Comparison of ENCODE assay signal across 29 cellular contexts in the genomic region with DNA sequence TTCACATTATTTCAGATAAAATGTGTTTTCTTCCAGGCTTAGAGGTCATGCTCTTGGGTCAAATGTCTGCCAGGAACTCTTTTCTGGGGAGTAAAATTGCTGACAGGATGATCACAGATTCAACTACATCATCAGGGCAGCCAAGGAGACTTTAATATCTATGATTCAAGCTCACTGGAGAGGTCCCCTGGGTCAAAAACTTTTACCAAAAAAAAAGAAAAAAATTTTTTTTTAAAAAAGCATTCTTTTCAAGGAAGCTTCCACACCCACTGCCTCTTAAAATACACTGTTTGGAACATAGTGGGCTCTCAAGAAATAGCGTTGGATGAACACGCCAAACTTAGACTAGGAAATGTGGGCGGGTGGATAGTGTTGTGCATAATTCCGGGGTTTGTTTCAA.
"Had no signal": no experiment of that assay in that cellular context is flagged by ENCODE, and none has a peak within 500 bp of the region (broad histone marks: within the 10 kb centered on the region; RNA-seq: fewer than 3 reads in every experiment).

No MANE protein-coding gene starts in this region.

- H3K36me3 ChIP-seq: left lung, lower lobe of right lung, neural progenitor cell, neutrophil, sigmoid colon, stomach, thyroid gland, transverse colon, upper lobe of left lung, vagina had no signal

- DNase-seq: hippocampal formation; kidney glomerular epithelial cell; left colon; left lung; lower lobe of right lung; mammary epithelial cell; mesendoderm; naive B cell; natural killer cell; nephron progenitor cell; occipital lobe; psoas muscle; sigmoid colon; small intestine; stimulated activated CD4-positive, alpha-beta T cell treated with anti-CD3 and anti-CD28 coated beads, Interleukin-1b, Interleukin-23, amount 100 ng/mL, for 48 hours; stimulated activated CD4-positive, alpha-beta T cell treated with anti-CD3 and anti-CD28 coated beads, Interleukin-2, amount 100 ng/mL, for 48 hours; stimulated activated CD4-positive, alpha-beta T cell treated with anti-CD3 and anti-CD28 coated beads, Interleukin-4, amount 100 ng/mL, for 4 hours; stimulated activated CD8-positive, alpha-beta memory T cell treated with anti-CD3 and anti-CD28 coated beads, Interleukin-4, amount 100 ng/mL, for 48 hours; stimulated activated naive CD8-positive, alpha-beta T cell treated with anti-CD3 and anti-CD28 coated beads, Interleukin-15, Interleukin-2, amounts not matched to agents 100 U/mL and 50 U/mL, for 24 hours; stomach; testis; thyroid gland; transverse colon; upper lobe of left lung had no signal

- H2AFZ ChIP-seq: neural progenitor cell, parathyroid adenoma had no signal

- H3K4me2 ChIP-seq: neural progenitor cell had no signal

- H3K9ac ChIP-seq: neural progenitor cell, parathyroid adenoma had no signal

- H3K4me1 ChIP-seq: left lung, lower lobe of right lung, neural progenitor cell, parathyroid adenoma, psoas muscle, sigmoid colon, thyroid gland, transverse colon, upper lobe of left lung had no signal

- ATAC-seq: left colon; left lung; lower lobe of right lung; natural killer cell; psoas muscle; stimulated activated memory B cell treated with anti-CD40 and anti-IgM and Interleukin-4, amounts not matched to agents 10 μg/mL and 1 μg/mL and 100 μg/mL, for 72 hours; stimulated activated naive CD8-positive, alpha-beta T cell treated with anti-CD3 and anti-CD28 coated beads, Interleukin-15, Interleukin-2, amounts not matched to agents 100 U/mL and 50 U/mL, for 24 hours had no signal

- H3K27me3 ChIP-seq: left lung, neural progenitor cell, sigmoid colon, stomach, testis, thyroid gland, transverse colon, upper lobe of left lung, vagina had no signal

- H3K27ac ChIP-seq: left lung, lower lobe of right lung, neural progenitor cell, neutrophil, parathyroid adenoma, psoas muscle, sigmoid colon, stomach, testis, thyroid gland, transverse colon, upper lobe of left lung, vagina had no signal

- H3K4me3 ChIP-seq: left lung, lower lobe of right lung, neural progenitor cell, psoas muscle, sigmoid colon, stomach, testis, thyroid gland, transverse colon, upper lobe of left lung, vagina had no signal

- H3K79me2 ChIP-seq: parathyroid adenoma had no signal

- H3K9me3 ChIP-seq: left lung, lower lobe of right lung, neutrophil, psoas muscle, sigmoid colon, stomach, testis, thyroid gland, transverse colon, upper lobe of left lung, vagina had no signal
